Comparison of ENCODE assay signal across 39 cellular contexts in the genomic region with DNA sequence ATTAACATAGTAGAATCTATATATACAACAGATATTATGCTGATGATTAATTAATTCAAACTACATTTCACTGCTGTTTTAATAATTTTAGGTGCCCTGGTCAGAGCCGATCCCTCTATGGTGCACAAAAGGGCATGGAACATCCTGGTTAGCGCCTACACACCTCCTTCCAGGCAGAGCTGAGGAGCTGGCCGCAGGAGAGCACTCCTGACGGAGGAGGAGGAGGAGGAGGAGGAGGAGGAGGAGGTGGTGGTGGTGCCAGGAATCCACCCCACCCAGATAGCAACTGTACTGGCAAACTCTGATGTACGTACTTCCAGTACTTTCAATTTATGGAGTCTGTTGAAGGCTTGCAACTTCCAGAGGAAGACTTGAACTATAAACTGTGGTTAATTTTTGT.
"Had no signal": no experiment of that assay in that cellular context is flagged by ENCODE, and none has a peak within 500 bp of the region (broad histone marks: within the 10 kb centered on the region; RNA-seq: fewer than 3 reads in every experiment).

No MANE protein-coding gene starts in this region.

- H3K4me1 ChIP-seq: adrenal gland, body of pancreas, breast epithelium had no signal

- FAIRE-seq: astrocyte, bronchial epithelial cell had no signal

- H3K27ac ChIP-seq: adrenal gland, ascending aorta, body of pancreas, brain microvascular endothelial cell, breast epithelium, cardiac muscle cell had no signal

- H3K4me1 Mint-ChIP-seq: activated naive CD4-positive, alpha-beta T cell treated with anti-CD3 and anti-CD28 coated beads, Interleukin-2, amount 10 ng/mL, durations not matched to agents 7 days and 5 days; activated naive CD4-positive, alpha-beta T cell treated with anti-CD3 and anti-CD28 coated beads, Interleukin-2, amount 50 U/mL, for 24 hours; activated naive CD8-positive, alpha-beta T cell treated with anti-CD3 and anti-CD28 coated beads for 36 hours; activated naive CD8-positive, alpha-beta T cell treated with anti-CD3 and anti-CD28 coated beads, Interleukin-2, amount 10 ng/mL, durations not matched to agents 7 days and 5 days; activated naive CD8-positive, alpha-beta T cell treated with anti-CD3 and anti-CD28 coated beads, Interleukin-2, amount 50 U/mL, for 24 hours; activated T-helper 17 cell treated with anti-CD3 and anti-CD28 coated beads, Interleukin-2, amount 50 U/mL, for 72 hours; brain; central memory CD8-positive, alpha-beta T cell had no signal

- H3K9me3 Mint-ChIP-seq: activated naive CD4-positive, alpha-beta T cell treated with anti-CD3 and anti-CD28 coated beads, Interleukin-2, amount 10 ng/mL, durations not matched to agents 7 days and 5 days; activated T-cell treated with anti-CD3 and anti-CD28 coated beads, Interleukin-2, amount 50 U/mL, for 72 hours; activated T-helper 1 cell treated with anti-CD3 and anti-CD28 coated beads, Interleukin-12 subunit alpha, Interleukin-12 subunit beta, Interleukin-2, Interleukin-4 antibody, amounts not matched to agents 30 ng/mL and 10 ng/mL and 1 ng/mL, durations not matched to agents 14 hours and 24 hours and 36 hours; activated T-helper 2 cell treated with anti-CD3 and anti-CD28 coated beads, Interferon-gamma antibody, Interleukin-2, Interleukin-4, amounts not matched to agents 10 μg/mL and 5 μg/mL and 100 μg/mL, durations not matched to agents 14 hours and 24 hours and 36 hours; central memory CD8-positive, alpha-beta T cell had no signal

- ATAC-seq: activated naive CD4-positive, alpha-beta T cell treated with anti-CD3 and anti-CD28 coated beads, Interleukin-2, amount 50 U/mL, for 72 hours; activated naive CD8-positive, alpha-beta T cell treated with anti-CD3 and anti-CD28 coated beads, Interleukin-2, amount 50 U/mL, for 24 hours; activated T-cell treated with anti-CD3 and anti-CD28 coated beads, Interleukin-2, amount 50 U/mL, for 4 hours; activated T-cell treated with anti-CD3 and anti-CD28 coated beads, Interleukin-2, amount 50 U/mL, for 72 hours; activated T-helper 17 cell treated with anti-CD3 and anti-CD28 coated beads, Interleukin-2, amount 50 U/mL, for 72 hours; body of pancreas had no signal

- H3K36me3 Mint-ChIP-seq: activated naive CD4-positive, alpha-beta T cell treated with anti-CD3 and anti-CD28 coated beads, Interleukin-2, amount 10 ng/mL, durations not matched to agents 7 days and 5 days; activated naive CD8-positive, alpha-beta T cell treated with anti-CD3 and anti-CD28 coated beads, Interleukin-2, amount 10 ng/mL, durations not matched to agents 7 days and 5 days had no signal

- H3K36me3 ChIP-seq: adrenal gland, ascending aorta, brain microvascular endothelial cell, breast epithelium, cardiac muscle cell had no signal

- H3K9me3 ChIP-seq: adrenal gland, body of pancreas had no signal

- DNase-seq: activated effector memory CD4-positive, alpha-beta T cell treated with anti-CD3 and anti-CD28 coated beads, Interleukin-2, amount 50 U/mL, for 16 hours; activated effector memory CD4-positive, alpha-beta T cell treated with Interleukin-2 at 50 U/mL for 16 hours; activated gamma-delta T cell; activated gamma-delta T cell treated with Interleukin-2 at 50 U/mL for 16 hours; activated naive CD4-positive, alpha-beta T cell; activated naive CD4-positive, alpha-beta T cell treated with anti-CD3 and anti-CD28 coated beads for 36 hours; activated naive CD4-positive, alpha-beta T cell treated with anti-CD3 and anti-CD28 coated beads, Interleukin-2, amount 10 ng/mL, durations not matched to agents 7 days and 5 days; activated naive CD4-positive, alpha-beta T cell treated with anti-CD3 and anti-CD28 coated beads, Interleukin-2, amount 50 U/mL, for 16 hours; activated naive CD4-positive, alpha-beta T cell treated with Interleukin-2 at 50 U/mL for 16 hours; activated naive CD8-positive, alpha-beta T cell treated with anti-CD3 and anti-CD28 coated beads for 36 hours; activated naive CD8-positive, alpha-beta T cell treated with anti-CD3 and anti-CD28 coated beads, Interleukin-2, amount 10 ng/mL, durations not matched to agents 7 days and 5 days; activated naive CD8-positive, alpha-beta T cell treated with anti-CD3 and anti-CD28 coated beads, Interleukin-2, amount 50 U/mL, for 24 hours; activated T-cell treated with anti-CD3 and anti-CD28 coated beads, Interleukin-2, amount 50 U/mL, for 24 hours; activated T-cell treated with anti-CD3 and anti-CD28 coated beads, Interleukin-2, amount 50 U/mL, for 4 hours; activated T-cell treated with anti-CD3 and anti-CD28 coated beads, Interleukin-2, amount 50 U/mL, for 48 hours; activated T-cell treated with anti-CD3 and anti-CD28 coated beads, Interleukin-2, amount 50 U/mL, for 72 hours; adrenal gland; amniotic stem cell; amygdala; anterior cingulate cortex; aorta; body of pancreas; brain microvascular endothelial cell; caudate nucleus; central memory CD4-positive, alpha-beta T cell; cerebellar nuclear complex had no signal

- H3K27ac Mint-ChIP-seq: activated naive CD4-positive, alpha-beta T cell treated with anti-CD3 and anti-CD28 coated beads for 36 hours; activated naive CD4-positive, alpha-beta T cell treated with anti-CD3 and anti-CD28 coated beads, Interleukin-2, amount 10 ng/mL, durations not matched to agents 7 days and 5 days; activated naive CD4-positive, alpha-beta T cell treated with anti-CD3 and anti-CD28 coated beads, Interleukin-2, amount 50 U/mL, for 24 hours; activated naive CD8-positive, alpha-beta T cell; activated naive CD8-positive, alpha-beta T cell treated with anti-CD3 and anti-CD28 coated beads for 36 hours; activated naive CD8-positive, alpha-beta T cell treated with anti-CD3 and anti-CD28 coated beads, Interleukin-2, amount 10 ng/mL, durations not matched to agents 7 days and 5 days; activated naive CD8-positive, alpha-beta T cell treated with anti-CD3 and anti-CD28 coated beads, Interleukin-2, amount 50 U/mL, for 24 hours; activated T-cell treated with anti-CD3 and anti-CD28 coated beads, Interleukin-2, amount 50 U/mL, for 24 hours; activated T-cell treated with anti-CD3 and anti-CD28 coated beads, Interleukin-2, amount 50 U/mL, for 72 hours; activated T-helper 1 cell treated with anti-CD3 and anti-CD28 coated beads, Interleukin-12 subunit alpha, Interleukin-12 subunit beta, Interleukin-2, Interleukin-4 antibody, amounts not matched to agents 30 ng/mL and 10 ng/mL and 1 ng/mL, durations not matched to agents 14 hours and 24 hours and 36 hours; activated T-helper 17 cell treated with anti-CD3 and anti-CD28 coated beads, Interleukin-2, amount 50 U/mL, for 72 hours; activated T-helper 2 cell treated with anti-CD3 and anti-CD28 coated beads, Interferon-gamma antibody, Interleukin-2, Interleukin-4, amounts not matched to agents 10 μg/mL and 5 μg/mL and 100 μg/mL, durations not matched to agents 14 hours and 24 hours and 36 hours; brain had no signal

- H3K4me3 Mint-ChIP-seq: activated naive CD4-positive, alpha-beta T cell treated with anti-CD3 and anti-CD28 coated beads for 36 hours; activated naive CD4-positive, alpha-beta T cell treated with anti-CD3 and anti-CD28 coated beads, Interleukin-2, amount 10 ng/mL, durations not matched to agents 7 days and 5 days; activated naive CD4-positive, alpha-beta T cell treated with anti-CD3 and anti-CD28 coated beads, Interleukin-2, amount 50 U/mL, for 24 hours; activated naive CD8-positive, alpha-beta T cell; activated naive CD8-positive, alpha-beta T cell treated with anti-CD3 and anti-CD28 coated beads for 36 hours; activated naive CD8-positive, alpha-beta T cell treated with anti-CD3 and anti-CD28 coated beads, Interleukin-2, amount 10 ng/mL, durations not matched to agents 7 days and 5 days; activated naive CD8-positive, alpha-beta T cell treated with anti-CD3 and anti-CD28 coated beads, Interleukin-2, amount 50 U/mL, for 24 hours; activated T-cell treated with anti-CD3 and anti-CD28 coated beads, Interleukin-2, amount 50 U/mL, for 24 hours; activated T-cell treated with anti-CD3 and anti-CD28 coated beads, Interleukin-2, amount 50 U/mL, for 4 hours; activated T-cell treated with anti-CD3 and anti-CD28 coated beads, Interleukin-2, amount 50 U/mL, for 72 hours; activated T-helper 1 cell treated with anti-CD3 and anti-CD28 coated beads, Interleukin-12 subunit alpha, Interleukin-12 subunit beta, Interleukin-2, Interleukin-4 antibody, amounts not matched to agents 30 ng/mL and 10 ng/mL and 1 ng/mL, durations not matched to agents 14 hours and 24 hours and 36 hours; activated T-helper 17 cell treated with anti-CD3 and anti-CD28 coated beads, Interleukin-2, amount 50 U/mL, for 72 hours; brain; central memory CD8-positive, alpha-beta T cell had no signal

- H3K27me3 Mint-ChIP-seq: activated naive CD4-positive, alpha-beta T cell treated with anti-CD3 and anti-CD28 coated beads, Interleukin-2, amount 10 ng/mL, durations not matched to agents 7 days and 5 days; activated naive CD4-positive, alpha-beta T cell treated with anti-CD3 and anti-CD28 coated beads, Interleukin-2, amount 50 U/mL, for 24 hours; activated naive CD8-positive, alpha-beta T cell; activated naive CD8-positive, alpha-beta T cell treated with anti-CD3 and anti-CD28 coated beads, Interleukin-2, amount 50 U/mL, for 24 hours; activated T-cell treated with anti-CD3 and anti-CD28 coated beads, Interleukin-2, amount 50 U/mL, for 24 hours; activated T-helper 17 cell treated with anti-CD3 and anti-CD28 coated beads, Interleukin-2, amount 50 U/mL, for 72 hours; brain had no signal

- H3K27me3 ChIP-seq: adrenal gland, ascending aorta, body of pancreas, brain microvascular endothelial cell, breast epithelium, cardiac muscle cell had no signal

- H3K4me3 ChIP-seq: adrenal gland, ascending aorta, body of pancreas, breast epithelium, cardiac muscle cell had no signal
